In genomic region chr10:73591935-73592699, GRCh38 we compare ENCODE assay signal across 8 cellular contexts. TPM values are rescaled to one million over a fixed set of nuclear protein-coding genes. Genes with fewer than 3 reads are reported as not detected.
DNase-seq lines count a peak whose midpoint lies in the region; ATAC-seq and TF ChIP-seq lines count a peak whose summit lies in the region.

No MANE protein-coding gene starts in this region.

- peak overlapping the region; percentile 44 for H3K4me2 ChIP-seq in OCI-LY7 (ENCODE audit: low read length)

- POLR2A ChIA-PET in OCI-LY7 (lab: Charles Lee), result interaction anchor here (0.6 to 1.6 kb wide), 4 partner anchors 20 to 237 kb away, joined by 3 to 8 read pairs (median 6); no protein-coding TSS in a partner anchor

- H3K4me3 ChIP-seq in OCI-LY7 (ENCODE audit: low read depth, low read length, poor library complexity, severe bottlenecking) (peak overlapping the region; percentile 12), choroid plexus epithelial cell (ENCODE audit: low read depth, low read length) (no peak overlapping the region)

- intact Hi-C loops in OCI-LY7 (cut with micrococcal nuclease; ENCODE audit: unreplicated experiment), result no loop called here

- peak overlapping the region; percentile 21; the same call in 1 of the 2 replicates for H2AFZ ChIP-seq in OCI-LY7 (ENCODE audit: low read length)

- H3K27ac ChIP-seq in OCI-LY7 (ENCODE audit: low read depth, low read length, poor library complexity, severe bottlenecking), result no peak overlapping the region
- H3K27ac ChIP-seq in layer of hippocampus (ENCODE audit: low read depth, low read length), result peak overlapping the region; percentile 88

- H3K9me2 ChIP-seq in OCI-LY7 (ENCODE audit: insufficient read depth, low read length), result no peaks in the 10 kb centered on the region

- H3K36me3 ChIP-seq in OCI-LY7 (ENCODE audit: insufficient read depth, low read length), result no peaks in the 10 kb centered on the region

- peaks cover 17% of the 10 kb centered on the region for H3K4me1 ChIP-seq in OCI-LY7 (ENCODE audit: insufficient read depth, low read length, poor library complexity, severe bottlenecking)

- BruUV-seq in OCI-LY7 (replicated peaks; lab: Mats Ljungman, UMichigan), result no TSS peak

- TF ChIP-seq CTCF in OCI-LY7 (conservative IDR thresholded peaks at IDR 0.05; ENCODE audit: low read length), result no peak
- TF ChIP-seq CTCF in choroid plexus epithelial cell (conservative IDR thresholded peaks at IDR 0.05; ENCODE audit: low read depth, low read length), result no peak

- no peak for ATAC-seq in stimulated activated naive CD8-positive, alpha-beta T cell treated with anti-CD3 and anti-CD28 coated beads, Interleukin-15, Interleukin-2, amounts not matched to agents 100 U/mL and 50 U/mL, for 24 hours
- no peak for ATAC-seq in GM21423 (IDR thresholded peaks at IDR 0.05; ENCODE audit: unreplicated experiment)

- CTCF ChIA-PET in OCI-LY7 (lab: Charles Lee; ENCODE audit: unreplicated experiment), result no interaction called here

- DNase-seq in C1 segment of cervical spinal cord (lab: John Stamatoyannopoulos, UW) (peak in 11 of 14 donors; percentile 17 to 76 (median 63)), H4 (ENCODE audit: low spot score) (peak; percentile 84), OCI-LY7 (ENCODE audit: low spot score) (peak; percentile 69), choroid plexus epithelial cell (ENCODE audit: low read depth) (peak; percentile 79), NCI-H1930 (lab: John Stamatoyannopoulos, UW) (no peak)
- DNase-seq in stimulated activated naive CD8-positive, alpha-beta T cell treated with anti-CD3 and anti-CD28 coated beads, Interleukin-15, Interleukin-2, amounts not matched to agents 100 U/mL and 50 U/mL, for 24 hours, result peak; percentile 9

- no peaks in the 10 kb centered on the region for H3K79me2 ChIP-seq in OCI-LY7 (ENCODE audit: insufficient read depth, low read depth, low read length)

- H3K27me3 ChIP-seq in layer of hippocampus (ENCODE audit: control insufficient read depth, insufficient read depth, low read length), result no peaks in the 10 kb centered on the region

- H4K20me1 ChIP-seq in OCI-LY7 (ENCODE audit: insufficient read depth, low read length), result no peaks in the 10 kb centered on the region

- no peaks in the 10 kb centered on the region for H3K9me3 ChIP-seq in OCI-LY7 (ENCODE audit: low read length)

RNA-seq across cellular contexts. Expression of gene USP54, which starts 1.0 kb away (rescaled TPM):
- total RNA-seq in H4 (2014; rRNA removed; shearing (Covaris generic)), result 16.6 and 19.1 TPM in 2 replicates
- total RNA-seq in OCI-LY7 (2014; rRNA removed; shearing (Covaris generic)), result 9.7 and 15.2 TPM in 2 replicates
- total RNA-seq in OCI-LY7 (2022), result 16.4 and 17.6 TPM in 2 replicates

RNA-seq across cellular contexts. Expression of gene MYOZ1, which starts 49.2 kb away (rescaled TPM):
- total RNA-seq in H4 (2014; rRNA removed; shearing (Covaris generic)), result 0.33 TPM in 1 of 2 replicates, not detected in the other
- total RNA-seq in OCI-LY7 (2014; rRNA removed; shearing (Covaris generic)), result not detected in 2 replicates
- total RNA-seq in OCI-LY7 (2022), result not detected in 2 replicates

Comparison
In these comparisons a context has a peak if more than half of its experiments do, and no peak if none do; other contexts are left out.
1. DNase-seq: peak in C1 segment of cervical spinal cord (11 of 14), H4 (single experiment), OCI-LY7 (single experiment), choroid plexus epithelial cell (single experiment) and stimulated activated naive CD8-positive, alpha-beta T cell treated with anti-CD3 and anti-CD28 coated beads, Interleukin-15, Interleukin-2, amounts not matched to agents 100 U/mL and 50 U/mL, for 24 hours (single experiment); none in NCI-H1930 (0 of 2).